Comparison of ENCODE assay signal across 28 cellular contexts in the genomic region with DNA sequence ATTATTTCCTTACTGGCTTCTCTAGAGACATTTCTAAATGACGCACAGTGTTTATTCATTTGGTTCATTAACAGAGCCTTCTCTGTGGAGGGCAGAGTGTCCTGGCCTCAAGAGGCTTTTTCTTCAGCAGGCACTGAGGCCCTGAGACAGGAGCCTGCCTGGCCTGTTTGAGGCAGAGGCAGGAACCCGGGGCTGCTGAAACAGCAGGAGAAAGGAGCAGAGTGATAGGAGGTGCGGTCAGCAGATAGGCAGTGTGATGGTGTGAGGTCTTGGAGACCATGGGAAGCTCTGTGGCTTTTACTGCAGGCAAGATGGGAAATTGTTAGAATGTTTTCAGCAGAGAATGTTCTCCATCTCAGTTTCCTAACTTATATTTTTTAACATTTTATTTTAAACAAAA.
"Had no signal": no experiment of that assay in that cellular context is flagged by ENCODE, and none has a peak within 500 bp of the region (broad histone marks: within the 10 kb centered on the region; RNA-seq: fewer than 3 reads in every experiment).

No MANE protein-coding gene starts in this region.

- H3K4me1 ChIP-seq: ascending aorta, gastrocnemius medialis had no signal

- H3K4me3 Mint-ChIP-seq: activated CD4-positive, alpha-beta memory T cell treated with anti-CD3 and anti-CD28 coated beads, Interleukin-2, amount 10 ng/mL, durations not matched to agents 7 days and 5 days; activated CD4-positive, alpha-beta T cell treated with anti-CD3 and anti-CD28 coated beads, Interleukin-2, amount 10 ng/mL, durations not matched to agents 7 days and 5 days; activated naive CD4-positive, alpha-beta T cell treated with anti-CD3 and anti-CD28 coated beads, Interleukin-2, amount 10 ng/mL, durations not matched to agents 7 days and 5 days; activated naive CD8-positive, alpha-beta T cell treated with anti-CD3 and anti-CD28 coated beads, Interleukin-2, amount 10 ng/mL, durations not matched to agents 7 days and 5 days; activated T-cell treated with anti-CD3 and anti-CD28 coated beads, Interleukin-2, amount 50 U/mL, for 24 hours; activated T-cell treated with anti-CD3 and anti-CD28 coated beads, Interleukin-2, amount 50 U/mL, for 72 hours; brain; effector memory CD8-positive, alpha-beta T cell had no signal

- H3K9me3 ChIP-seq: ascending aorta, gastrocnemius medialis had no signal

- DNase-seq: activated CD4-positive, alpha-beta memory T cell treated with anti-CD3 and anti-CD28 coated beads, Interleukin-2, amount 10 ng/mL, durations not matched to agents 7 days and 5 days; activated CD4-positive, alpha-beta T cell treated with anti-CD3 and anti-CD28 coated beads for 1 hour; activated CD4-positive, alpha-beta T cell treated with anti-CD3 and anti-CD28 coated beads for 4 hours; activated CD4-positive, alpha-beta T cell treated with anti-CD3 and anti-CD28 coated beads, Interleukin-2, amount 10 ng/mL, durations not matched to agents 7 days and 5 days; activated CD4-positive, alpha-beta T cell treated with anti-CD3 and anti-CD28 coated beads, Interleukin-2, amount 50 U/mL, for 4 hours; activated CD8-positive, alpha-beta memory T cell treated with anti-CD3 and anti-CD28 coated beads, Interleukin-2, amount 50 U/mL, for 48 hours; activated gamma-delta T cell; activated naive CD4-positive, alpha-beta T cell; activated naive CD4-positive, alpha-beta T cell treated with anti-CD3 and anti-CD28 coated beads, Interleukin-2, amount 10 ng/mL, durations not matched to agents 7 days and 5 days; activated naive CD8-positive, alpha-beta T cell treated with anti-CD3 and anti-CD28 coated beads, Interleukin-2, amount 10 ng/mL, durations not matched to agents 7 days and 5 days; activated T-cell treated with anti-CD3 and anti-CD28 coated beads for 4 hours; activated T-cell treated with anti-CD3 and anti-CD28 coated beads, Interleukin-2, amount 50 U/mL, for 24 hours; activated T-cell treated with anti-CD3 and anti-CD28 coated beads, Interleukin-2, amount 50 U/mL, for 72 hours; caudate nucleus; cortex of kidney; dermis blood vessel endothelial cell; effector CD4-positive, alpha-beta T cell; effector memory CD8-positive, alpha-beta T cell; foreskin fibroblast; gastrocnemius medialis; glutamatergic neuron; heart left ventricle; T-helper 2 cell had no signal

- H3K27ac Mint-ChIP-seq: activated CD4-positive, alpha-beta memory T cell treated with anti-CD3 and anti-CD28 coated beads, Interleukin-2, amount 10 ng/mL, durations not matched to agents 7 days and 5 days; activated CD4-positive, alpha-beta T cell treated with anti-CD3 and anti-CD28 coated beads, Interleukin-2, amount 10 ng/mL, durations not matched to agents 7 days and 5 days; activated naive CD4-positive, alpha-beta T cell treated with anti-CD3 and anti-CD28 coated beads, Interleukin-2, amount 10 ng/mL, durations not matched to agents 7 days and 5 days; activated naive CD4-positive, alpha-beta T cell treated with anti-CD3 and anti-CD28 coated beads, Interleukin-2, amount 50 U/mL, for 72 hours; activated naive CD8-positive, alpha-beta T cell treated with anti-CD3 and anti-CD28 coated beads, Interleukin-2, amount 10 ng/mL, durations not matched to agents 7 days and 5 days; activated T-cell treated with anti-CD3 and anti-CD28 coated beads, Interleukin-2, amount 50 U/mL, for 24 hours; activated T-cell treated with anti-CD3 and anti-CD28 coated beads, Interleukin-2, amount 50 U/mL, for 72 hours; brain; effector memory CD8-positive, alpha-beta T cell had no signal

- ATAC-seq: activated naive CD4-positive, alpha-beta T cell treated with anti-CD3 and anti-CD28 coated beads, Interleukin-2, amount 50 U/mL, for 72 hours; activated T-cell treated with anti-CD3 and anti-CD28 coated beads, Interleukin-2, amount 50 U/mL, for 72 hours; effector memory CD8-positive, alpha-beta T cell; esophagus mucosa; gastrocnemius medialis had no signal

- H3K36me3 Mint-ChIP-seq: activated naive CD4-positive, alpha-beta T cell treated with anti-CD3 and anti-CD28 coated beads, Interleukin-2, amount 10 ng/mL, durations not matched to agents 7 days and 5 days; activated naive CD8-positive, alpha-beta T cell treated with anti-CD3 and anti-CD28 coated beads, Interleukin-2, amount 10 ng/mL, durations not matched to agents 7 days and 5 days had no signal

- H3K4me3 ChIP-seq: ascending aorta, gastrocnemius medialis, heart left ventricle had no signal

- H3K36me3 ChIP-seq: ascending aorta had no signal

- H3K9me3 Mint-ChIP-seq: activated naive CD4-positive, alpha-beta T cell treated with anti-CD3 and anti-CD28 coated beads, Interleukin-2, amount 10 ng/mL, durations not matched to agents 7 days and 5 days; activated T-cell treated with anti-CD3 and anti-CD28 coated beads, Interleukin-2, amount 50 U/mL, for 24 hours had no signal

- H3K27me3 Mint-ChIP-seq: activated CD4-positive, alpha-beta memory T cell treated with anti-CD3 and anti-CD28 coated beads, Interleukin-2, amount 10 ng/mL, durations not matched to agents 7 days and 5 days; activated CD4-positive, alpha-beta T cell treated with anti-CD3 and anti-CD28 coated beads, Interleukin-2, amount 10 ng/mL, durations not matched to agents 7 days and 5 days; activated naive CD4-positive, alpha-beta T cell treated with anti-CD3 and anti-CD28 coated beads, Interleukin-2, amount 10 ng/mL, durations not matched to agents 7 days and 5 days; brain; effector memory CD8-positive, alpha-beta T cell had no signal

- H3K27ac ChIP-seq: ascending aorta, epithelial cell of prostate, gastrocnemius medialis, heart left ventricle had no signal

- H3K4me1 Mint-ChIP-seq: activated CD4-positive, alpha-beta memory T cell treated with anti-CD3 and anti-CD28 coated beads, Interleukin-2, amount 10 ng/mL, durations not matched to agents 7 days and 5 days; activated CD4-positive, alpha-beta T cell treated with anti-CD3 and anti-CD28 coated beads, Interleukin-2, amount 10 ng/mL, durations not matched to agents 7 days and 5 days; activated naive CD4-positive, alpha-beta T cell treated with anti-CD3 and anti-CD28 coated beads, Interleukin-2, amount 10 ng/mL, durations not matched to agents 7 days and 5 days; activated naive CD8-positive, alpha-beta T cell treated with anti-CD3 and anti-CD28 coated beads, Interleukin-2, amount 10 ng/mL, durations not matched to agents 7 days and 5 days had no signal

- H3K27me3 ChIP-seq: ascending aorta, gastrocnemius medialis, heart left ventricle had no signal
